In genomic region chr15:40346579-40347558, GRCh38 we compare ENCODE assay signal across 26 cellular contexts. TPM values are rescaled to one million over a fixed set of nuclear protein-coding genes. Genes with fewer than 3 reads are reported as not detected.
DNase-seq lines count a peak whose midpoint lies in the region; ATAC-seq, FAIRE-seq and TF ChIP-seq lines count a peak whose summit lies in the region.
"Had no signal": no experiment of that assay in that cellular context is flagged by ENCODE, and none has a peak within 500 bp of the region (broad histone marks: within the 10 kb centered on the region; RNA-seq: fewer than 3 reads in every experiment).

No MANE protein-coding gene starts in this region.

- H3K79me1 ChIP-seq in IMR-90 (ENCODE audit: low read depth in 1 of 2, low read length in 2 of 2) = no peaks in the 10 kb centered on the region

- in situ Hi-C loops in IMR-90 (cut with MboI; ENCODE audit: low sequenced_read_pairs) = no loop called here

- no peak for TF ChIP-seq CTCF in IMR-90 (conservative IDR thresholded peaks at IDR 0.05; ENCODE audit: low read depth, low read length)

- H3K27ac ChIP-seq in IMR-90 (ENCODE audit: insufficient read depth, low read length) (no peak overlapping the region), duodenal mucosa (ENCODE audit: low read depth, low read length) (peak overlapping the region; percentile 92), rectal smooth muscle tissue (ENCODE audit: low read depth, low read length) (peak overlapping the region; percentile 3)
- H3K27ac ChIP-seq: adrenal gland; BLaER1 treated with 17β-estradiol and CSF1 and Interleukin-3, amounts not matched to agents 10 nM and 100 nM; coronary artery; upper lobe of left lung had no signal

- H2BK20ac ChIP-seq in IMR-90 (ENCODE audit: low read depth, low read length) = no peak overlapping the region

- no peak overlapping the region for H3K23ac ChIP-seq in IMR-90 (ENCODE audit: low read depth, low read length)

- CTCF ChIA-PET in IMR-90 (lab: Yijun Ruan, JAX) = interaction anchor here (0.6 kb wide), 1 partner anchor 550 kb away, joined by 4 read pairs; no protein-coding TSS in a partner anchor

- H2BK120ac ChIP-seq in IMR-90 (ENCODE audit: low read depth, low read length) = no peak overlapping the region

- H3K14ac ChIP-seq in IMR-90 (replicated peaks; ENCODE audit: low read depth, low read length) = no peak overlapping the region

- H3K27me3 ChIP-seq in IMR-90 (ENCODE audit: control insufficient read depth, insufficient read depth, low read length) = peaks cover 11% of the 10 kb centered on the region
- H3K27me3 ChIP-seq in duodenal mucosa (ENCODE audit: control insufficient read depth in 1 of 2, insufficient read depth in 2 of 2, low read length in 2 of 2) = no peaks in the 10 kb centered on the region
- no peaks in the 10 kb centered on the region for H3K27me3 ChIP-seq in rectal smooth muscle tissue (ENCODE audit: control insufficient read depth, insufficient read depth, low read length)
- H3K27me3 ChIP-seq: adrenal gland; BLaER1 treated with 17β-estradiol and CSF1 and Interleukin-3, amounts not matched to agents 10 nM and 100 nM; breast epithelium; upper lobe of left lung had no signal

- no peak overlapping the region for H2BK15ac ChIP-seq in IMR-90 (ENCODE audit: low read depth, low read length)

- no peak for DNase-seq in IMR-90
- no peak for DNase-seq in NCI-H226
- no peak for DNase-seq in H54 (ENCODE audit: insufficient read length, low spot score)
- no peak for DNase-seq in posterior vena cava (ENCODE audit: low spot score)
- DNase-seq: activated CD8-positive, alpha-beta T cell treated with anti-CD3 and anti-CD28 coated beads, Interleukin-2, amount 10 ng/mL, durations not matched to agents 7 days and 5 days; adrenal gland; GOT3; Kasumi-1; kidney glomerular epithelial cell; naive B cell; NCI-H187 treated with DMSO at 0.1 percent for 48 hours; NCI-H2227 treated with DMSO at 0.1 percent for 48 hours; NCI-H748 treated with DMSO at 0.1 percent for 48 hours; SHP77 treated with DMSO at 0.1 percent for 48 hours had no signal

- peak overlapping the region; percentile 38; the same call in 1 of the 2 replicates for H2AK5ac ChIP-seq in IMR-90 (ENCODE audit: low read depth, low read length)

- no peak overlapping the region for H3K56ac ChIP-seq in IMR-90 (ENCODE audit: extremely low read depth, insufficient read depth, low read length)

- H3K4me3 ChIP-seq in IMR-90 (ENCODE audit: insufficient read depth, low read depth, low read length) = no peak overlapping the region
- peak overlapping the region in 1 of 2 donors; percentile 53 for H3K4me3 ChIP-seq in duodenal mucosa (ENCODE audit: low read depth in 1 of 2, low read length in 2 of 2)
- no peak overlapping the region for H3K4me3 ChIP-seq in rectal smooth muscle tissue (ENCODE audit: low read length)
- H3K4me3 ChIP-seq: adrenal gland; BLaER1 treated with 17β-estradiol and CSF1 and Interleukin-3, amounts not matched to agents 10 nM and 100 nM; breast epithelium; coronary artery; lung; upper lobe of left lung had no signal

- TF ChIP-seq POLR2A in IMR-90 (IDR thresholded peaks at IDR 0.05; ENCODE audit: low read depth, low read length) (no peak), H54 (IDR thresholded peaks at IDR 0.05; ENCODE audit: low read depth, low read length) (no peak)

- no peak for ATAC-seq in IMR-90 (ENCODE audit: low read depth)
- ATAC-seq: activated CD4-positive, CD25-positive, alpha-beta regulatory T cell treated with anti-CD3 and anti-CD28 coated beads, Interleukin-2, amount 50 U/mL, for 24 hours; activated CD8-positive, alpha-beta T cell treated with anti-CD3 and anti-CD28 coated beads, Interleukin-2, amount 10 ng/mL, durations not matched to agents 7 days and 5 days; right cardiac atrium had no signal

- H3K9me3 ChIP-seq in IMR-90 (ENCODE audit: control insufficient read depth, insufficient read depth, low read length) (no peaks in the 10 kb centered on the region), duodenal mucosa (ENCODE audit: control insufficient read depth in 1 of 2, low read length in 2 of 2) (no peaks in the 10 kb centered on the region)
- H3K9me3 ChIP-seq: adrenal gland; BLaER1 treated with 17β-estradiol and CSF1 and Interleukin-3, amounts not matched to agents 10 nM and 100 nM; breast epithelium; upper lobe of left lung had no signal

- no TSS peak for BruUV-seq in IMR-90 (replicated peaks; lab: Mats Ljungman, UMichigan)

- TF ChIP-seq RAD21 in IMR-90 (IDR thresholded peaks at IDR 0.05; ENCODE audit: low read length) = no peak

- 84% methylated on average over 11 of the region's 15 CpGs; no CpG with 5 or more reads in 1 of the 2 experiments for WGBS in IMR-90 (ENCODE audit: extremely low coverage in 2 of 2, insufficient read length in 1 of 2), 2 experiments

- POLR2A ChIA-PET in IMR-90 (lab: Charles Lee; ENCODE audit: unreplicated experiment) = no interaction called here

- no peak overlapping the region for H3K4ac ChIP-seq in IMR-90 (ENCODE audit: low read depth, low read length)

- no peak for FAIRE-seq in H54 (lab: Jason Lieb, UNC)
- FAIRE-seq: D721Med had no signal

- no peaks in the 10 kb centered on the region for H4K20me1 ChIP-seq in IMR-90 (ENCODE audit: insufficient read depth, low read length)
- H4K20me1 ChIP-seq: BLaER1 treated with 17β-estradiol and CSF1 and Interleukin-3, amounts not matched to agents 10 nM and 100 nM had no signal

- dilution Hi-C loops in IMR-90 (cut with HindIII; ENCODE audit: low sequenced_read_pairs, unreplicated experiment) = no loop called here

- intact Hi-C loops in IMR-90 (cut with micrococcal nuclease) = no loop called here
- intact Hi-C loops in posterior vena cava (cut with DNase I) = loop anchor here in 1 of 2 donors (10.0 kb wide), 1 partner anchor 1142 kb away; no protein-coding TSS in a partner anchor

- H3K36me3 ChIP-seq in IMR-90 (ENCODE audit: control insufficient read depth, insufficient read depth, low read length) (no peaks in the 10 kb centered on the region), duodenal mucosa (ENCODE audit: control insufficient read depth in 1 of 2, insufficient read depth in 2 of 2, low read length in 2 of 2) (no peaks in the 10 kb centered on the region), rectal smooth muscle tissue (ENCODE audit: control insufficient read depth, insufficient read depth, low read length) (no peaks in the 10 kb centered on the region)
- H3K36me3 ChIP-seq: adrenal gland; BLaER1 treated with 17β-estradiol and CSF1 and Interleukin-3, amounts not matched to agents 10 nM and 100 nM; breast epithelium; upper lobe of left lung had no signal

- H2AK9ac ChIP-seq in IMR-90 (replicated peaks; ENCODE audit: low read depth, low read length, poor library complexity) = peak overlapping the region; percentile 94

- no peak overlapping the region for H3K18ac ChIP-seq in IMR-90 (ENCODE audit: low read depth, low read length)

- H3K9ac ChIP-seq in IMR-90 (ENCODE audit: low read depth, low read length) (no peak overlapping the region), duodenal mucosa (ENCODE audit: low read depth in 1 of 2, low read length in 2 of 2) (peak overlapping the region; percentile 21 to 71), rectal smooth muscle tissue (ENCODE audit: low read length) (peak overlapping the region; percentile 10)
- H3K9ac ChIP-seq: BLaER1 treated with 17β-estradiol and CSF1 and Interleukin-3, amounts not matched to agents 10 nM and 100 nM had no signal

- H2BK5ac ChIP-seq in IMR-90 (ENCODE audit: low read depth, low read length, poor library complexity, severe bottlenecking) = no peak overlapping the region

- H3K4me2 ChIP-seq in IMR-90 (ENCODE audit: low read depth, low read length) = no peak overlapping the region
- H3K4me2 ChIP-seq: BLaER1 treated with 17β-estradiol and CSF1 and Interleukin-3, amounts not matched to agents 10 nM and 100 nM had no signal

- H2AFZ ChIP-seq in IMR-90 (replicated peaks; ENCODE audit: low read length, poor library complexity) = peak overlapping the region; percentile 36

- no peak overlapping the region for H4K5ac ChIP-seq in IMR-90 (ENCODE audit: low read depth, low read length)

- no peak overlapping the region for H4K8ac ChIP-seq in IMR-90 (ENCODE audit: low read depth in 2 of 2, low read length in 2 of 2)

- peaks cover 11% of the 10 kb centered on the region; the same call in 1 of the 2 replicates for H3K9me1 ChIP-seq in IMR-90 (ENCODE audit: insufficient read depth, low read length)

- H3K4me1 ChIP-seq in IMR-90 (ENCODE audit: control insufficient read depth, insufficient read depth, low read length) (peaks cover 20% of the 10 kb centered on the region), duodenal mucosa (ENCODE audit: control insufficient read depth in 1 of 2, insufficient read depth in 2 of 2, low read length in 2 of 2) (peaks cover 56 to 70% of the 10 kb centered on the region in 2 donors), rectal smooth muscle tissue (ENCODE audit: control insufficient read depth, insufficient read depth, low read length) (peaks cover 13% of the 10 kb centered on the region)
- H3K4me1 ChIP-seq: adrenal gland had no signal

- no peak overlapping the region for H4K91ac ChIP-seq in IMR-90 (ENCODE audit: insufficient read depth, low read depth, low read length)

TF ChIP-seq in IMR-90, 13 proteins besides CTCF, POLR2A, EP300 and RAD21:
- no peak for TF ChIP-seq FOS (IDR thresholded peaks at IDR 0.05; ENCODE audit: low read depth, low read length)

RNA-seq across cellular contexts. Expression of gene PHGR1, which starts 4.0 kb away (rescaled TPM):
- total RNA-seq in IMR-90 (2012; rRNA removed) (not detected in 2 replicates), posterior vena cava (not detected)
- polyA plus RNA-seq in IMR-90 (2012; rRNA removed) = not detected in 2 replicates
- polyA plus RNA-seq in IMR-90 (2012; cell fraction: cytosol; rRNA removed) = not detected in 2 replicates
- polyA plus RNA-seq in IMR-90 (2012; cell fraction: nucleus; rRNA removed; ENCODE audit: low replicate concordance) = not detected in 2 replicates
- total RNA-seq: activated CD8-positive, alpha-beta T cell treated with anti-CD3 and anti-CD28 coated beads, Interleukin-2, amount 10 ng/mL, durations not matched to agents 7 days and 5 days; glomerular endothelial cell; lung; osteocyte; right cardiac atrium had no signal
- polyA plus RNA-seq: right cardiac atrium had no signal

RNA-seq across cellular contexts. Expression of gene CCDC9B, which starts 6.1 kb away (rescaled TPM):
- total RNA-seq in IMR-90 (2012; rRNA removed) (19.7 and 30.0 TPM in 2 replicates), posterior vena cava (10 to 100 TPM; 29.2 to 31.2 TPM)
- polyA plus RNA-seq in IMR-90 (2012; rRNA removed) = 26.0 and 30.9 TPM in 2 replicates
- 7.0 and 19.7 TPM in 2 replicates for polyA plus RNA-seq in IMR-90 (2012; cell fraction: cytosol; rRNA removed)
- 52.6 and 88.0 TPM in 2 replicates for polyA plus RNA-seq in IMR-90 (2012; cell fraction: nucleus; rRNA removed; ENCODE audit: low replicate concordance)

RNA-seq across cellular contexts. Expression of gene DISP2, which starts 11.2 kb away (rescaled TPM):
- total RNA-seq in IMR-90 (2012; rRNA removed) (under 0.01 and 0.36 TPM in 2 replicates), posterior vena cava (under 1 TPM; 0.05 to 0.32 TPM)
- polyA plus RNA-seq in IMR-90 (2012; rRNA removed) = 0.34 and 0.42 TPM in 2 replicates
- polyA plus RNA-seq in IMR-90 (2012; cell fraction: cytosol; rRNA removed) = 0.22 and 0.55 TPM in 2 replicates
- 0.41 and 0.76 TPM in 2 replicates for polyA plus RNA-seq in IMR-90 (2012; cell fraction: nucleus; rRNA removed; ENCODE audit: low replicate concordance)

RNA-seq across cellular contexts. Expression of gene INAFM2, which starts 23.4 kb away (rescaled TPM):
- total RNA-seq in IMR-90 (2012; rRNA removed) (10.4 and 13.1 TPM in 2 replicates), posterior vena cava (10 to 100 TPM; 25.3 to 27.1 TPM)
- polyA plus RNA-seq in IMR-90 (2012; rRNA removed) = 11.7 and 14.0 TPM in 2 replicates
- polyA plus RNA-seq in IMR-90 (2012; cell fraction: cytosol; rRNA removed) = 4.2 and 6.0 TPM in 2 replicates
- polyA plus RNA-seq in IMR-90 (2012; cell fraction: nucleus; rRNA removed; ENCODE audit: low replicate concordance) = 6.6 and 18.3 TPM in 2 replicates

RNA-seq across cellular contexts. Expression of gene KNSTRN, which starts 35.7 kb away (rescaled TPM):
- 73.5 and 73.6 TPM in 2 replicates for total RNA-seq in IMR-90 (2012; rRNA removed)
- polyA plus RNA-seq in IMR-90 (2012; rRNA removed) = 31.2 and 33.1 TPM in 2 replicates
- polyA plus RNA-seq in IMR-90 (2012; cell fraction: cytosol; rRNA removed) = 8.8 and 11.8 TPM in 2 replicates
- 4.1 and 22.6 TPM in 2 replicates for polyA plus RNA-seq in IMR-90 (2012; cell fraction: nucleus; rRNA removed; ENCODE audit: low replicate concordance)
- total RNA-seq in posterior vena cava = 1 to 10 TPM; 5.4 to 8.4 TPM
